ENCODE assay signal across 13 cellular contexts in genomic region chr4:40247350-40247749, GRCh38.
DNase-seq lines count a peak whose midpoint lies in the region; ATAC-seq and TF ChIP-seq lines count a peak whose summit lies in the region.
"Had no signal": no experiment of that assay in that cellular context is flagged by ENCODE, and none has a peak within 500 bp of the region (broad histone marks: within the 10 kb centered on the region; RNA-seq: fewer than 3 reads in every experiment).

No MANE protein-coding gene starts in this region.

- H3K27ac Mint-ChIP-seq in activated naive CD4-positive, alpha-beta T cell treated with anti-CD3 and anti-CD28 coated beads, Interleukin-2, amount 50 U/mL, for 24 hours = peak overlapping the region; percentile 99
- H3K27ac Mint-ChIP-seq: mesothelial cell of epicardium had no signal

- H3K4me1 Mint-ChIP-seq in activated naive CD4-positive, alpha-beta T cell treated with anti-CD3 and anti-CD28 coated beads, Interleukin-2, amount 50 U/mL, for 24 hours = peaks cover 89% of the 10 kb centered on the region
- H3K4me1 Mint-ChIP-seq: mesothelial cell of epicardium had no signal

- H3K36me3 Mint-ChIP-seq in activated naive CD4-positive, alpha-beta T cell treated with anti-CD3 and anti-CD28 coated beads, Interleukin-2, amount 50 U/mL, for 24 hours = peaks cover 30% of the 10 kb centered on the region
- H3K36me3 Mint-ChIP-seq: mesothelial cell of epicardium had no signal

- DNase-seq in activated CD4-positive, CD25-positive, alpha-beta regulatory T cell treated with anti-CD3 and anti-CD28 coated beads, Interleukin-2, amount 50 U/mL, for 72 hours = no peak
- peak; percentile 57 for DNase-seq in T-helper 22 cell (ENCODE audit: low read depth)
- DNase-seq in stimulated activated naive CD4-positive, alpha-beta T cell (lab: John Stamatoyannopoulos, UW) = peak in 5 of 6 experiments; percentile 38 to 75 (median 58)
- DNase-seq in caudate nucleus (lab: John Stamatoyannopoulos, UW) = no peak
- DNase-seq in NAMALWA (ENCODE audit: low spot score) = no peak
- no peak for DNase-seq in foreskin fibroblast
- DNase-seq: 8988T, brain microvascular endothelial cell, GM23248 had no signal

- H3K27me3 Mint-ChIP-seq in activated naive CD4-positive, alpha-beta T cell treated with anti-CD3 and anti-CD28 coated beads, Interleukin-2, amount 50 U/mL, for 24 hours = no peaks in the 10 kb centered on the region

- H3K4me3 ChIP-seq in foreskin fibroblast (ENCODE audit: low read depth in 1 of 2, low read length in 2 of 2) = no peak overlapping the region
- H3K4me3 ChIP-seq: GM23248 had no signal

- TF ChIP-seq CTCF in foreskin fibroblast (IDR thresholded peaks at IDR 0.05; ENCODE audit: low read depth, low read length) = no peak

- no peak overlapping the region for H3K27ac ChIP-seq in caudate nucleus (ENCODE audit: low read depth, low read length)
- H3K27ac ChIP-seq: brain microvascular endothelial cell, epithelial cell of prostate, GM23248 had no signal

- ATAC-seq in activated CD4-positive, CD25-positive, alpha-beta regulatory T cell treated with anti-CD3 and anti-CD28 coated beads, Interleukin-2, amount 50 U/mL, for 24 hours = peak; percentile 44 to 57

- H3K9me3 Mint-ChIP-seq in activated naive CD4-positive, alpha-beta T cell treated with anti-CD3 and anti-CD28 coated beads, Interleukin-2, amount 50 U/mL, for 24 hours = peaks cover 5% of the 10 kb centered on the region

- H3K4me3 Mint-ChIP-seq in activated naive CD4-positive, alpha-beta T cell treated with anti-CD3 and anti-CD28 coated beads, Interleukin-2, amount 50 U/mL, for 24 hours = peak overlapping the region; percentile 59
- H3K4me3 Mint-ChIP-seq: mesothelial cell of epicardium had no signal

Comparison
In these comparisons a context has a peak if more than half of its experiments do, and no peak if none do; other contexts are left out.
1. DNase-seq: peak in T-helper 22 cell (single experiment) and stimulated activated naive CD4-positive, alpha-beta T cell (5 of 6); none in activated CD4-positive, CD25-positive, alpha-beta regulatory T cell treated with anti-CD3 and anti-CD28 coated beads, Interleukin-2, amount 50 U/mL, for 72 hours (single experiment), caudate nucleus (0 of 61), NAMALWA (single experiment) and foreskin fibroblast (0 of 2).